ENCODE assay signal across 2 cellular contexts in genomic region chr1:95281781-95282495, GRCh38.
TF ChIP-seq lines count a peak whose summit lies in the region.

No MANE protein-coding gene starts in this region.

TF ChIP-seq in SK-N-SH, 30 proteins besides CTCF, POLR2A, EP300 and RAD21 (continued from another document):
- no peak for TF ChIP-seq PBX3 (IDR thresholded peaks at IDR 0.05)
- no peak for TF ChIP-seq YY1 (IDR thresholded peaks at IDR 0.05; ENCODE audit: low read depth)
- no peak for TF ChIP-seq FOXM1 (IDR thresholded peaks at IDR 0.05; ENCODE audit: low read depth)

TF ChIP-seq in SK-N-SH treated with all-trans-retinoic acid at 6 μM for 48 hours, 23 proteins besides CTCF, POLR2A, EP300 and RAD21 (continued from another document):
- TF ChIP-seq CSRNP3 (CRISPR knock-in tag; IDR thresholded peaks at IDR 0.05) = no peak
- TF ChIP-seq CSDC2 (CRISPR knock-in tag; IDR thresholded peaks at IDR 0.05) = no peak
- TF ChIP-seq ISL1 (CRISPR knock-in tag; IDR thresholded peaks at IDR 0.05) = no peak
- no peak for TF ChIP-seq ESRRG (CRISPR knock-in tag; IDR thresholded peaks at IDR 0.05)
- TF ChIP-seq TOX (CRISPR knock-in tag; IDR thresholded peaks at IDR 0.05; ENCODE audit: borderline replicate concordance) = no peak
